Comparison of ENCODE assay signal across 14 cellular contexts in the genomic region with DNA sequence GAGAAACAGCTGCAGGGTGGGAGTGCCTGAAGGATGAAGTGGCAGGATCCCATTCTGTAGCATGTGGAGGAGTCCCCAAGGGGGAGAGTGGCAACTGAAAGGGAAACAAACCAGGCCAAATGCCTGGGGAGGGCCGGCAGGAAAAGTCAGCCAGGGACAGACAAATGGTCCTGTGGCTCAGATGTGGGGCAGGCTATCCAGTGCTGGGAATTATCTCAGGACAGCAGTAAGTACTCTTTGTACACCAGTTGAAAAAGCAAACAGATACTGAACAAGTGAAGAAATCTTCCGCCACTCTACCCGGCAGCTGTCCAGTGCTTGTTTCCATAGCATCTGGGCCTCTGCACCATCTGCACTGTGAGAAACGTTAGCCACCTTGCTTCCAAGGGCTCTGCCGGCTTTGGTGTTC.
DNase-seq lines count a peak whose midpoint lies in the region; ATAC-seq and TF ChIP-seq lines count a peak whose summit lies in the region.
"Had no signal": no experiment of that assay in that cellular context is flagged by ENCODE, and none has a peak within 500 bp of the region (broad histone marks: within the 10 kb centered on the region; RNA-seq: fewer than 3 reads in every experiment).

No MANE protein-coding gene starts in this region.

- H3K27me3 ChIP-seq in stomach: no peaks in the 10 kb centered on the region
- H3K27me3 ChIP-seq: body of pancreas had no signal

- WGBS in stomach, 5 donors: 53 to 67% (median 59%) methylated on average over 5 of the region's 5 CpGs

- TF ChIP-seq CTCF in stomach (IDR thresholded peaks at IDR 0.05): no peak

- H3K4me1 ChIP-seq in stomach: peaks cover 0 to 28% (median 7%) of the 10 kb centered on the region in 4 donors
- H3K4me1 ChIP-seq: body of pancreas had no signal

- H3K36me3 ChIP-seq in stomach: no peaks in the 10 kb centered on the region

- H3K4me1 Mint-ChIP-seq in activated T-cell treated with anti-CD3 and anti-CD28 coated beads, Interleukin-2, amount 50 U/mL, for 72 hours (ENCODE audit: low read depth): peaks cover 22% of the 10 kb centered on the region

- H3K4me3 Mint-ChIP-seq in activated T-cell treated with anti-CD3 and anti-CD28 coated beads, Interleukin-2, amount 50 U/mL, for 72 hours: no peak overlapping the region

- H3K36me3 Mint-ChIP-seq in activated T-cell treated with anti-CD3 and anti-CD28 coated beads, Interleukin-2, amount 50 U/mL, for 72 hours (ENCODE audit: insufficient read depth in 2 of 2): no peaks in the 10 kb centered on the region

- no peak for TF ChIP-seq POLR2A in stomach (IDR thresholded peaks at IDR 0.05)

- DNase-seq in NCI-H1092 treated with DMSO at 0.1 percent for 48 hours (lab: John Stamatoyannopoulos, UW) (peak; percentile 20), SHP77 treated with DMSO at 0.1 percent for 48 hours (lab: John Stamatoyannopoulos, UW) (peak; percentile 86), left kidney (ENCODE audit: low read depth, low spot score) (peak; percentile 71), stomach (no peak), globus pallidus (ENCODE audit: low spot score) (no peak)
- DNase-seq in activated CD4-positive, CD25-positive, alpha-beta regulatory T cell (lab: John Stamatoyannopoulos, UW): no peak
- no peak for DNase-seq in activated T-cell treated with anti-CD3 and anti-CD28 coated beads, Interleukin-2, amount 50 U/mL, for 72 hours
- DNase-seq: activated effector memory CD4-positive, alpha-beta T cell treated with Interleukin-2 at 50 U/mL for 16 hours; NCI-H2081 treated with DMSO at 0.1 percent for 48 hours; substantia nigra had no signal

- H3K9me3 ChIP-seq in stomach: no peaks in the 10 kb centered on the region
- H3K9me3 ChIP-seq: body of pancreas had no signal

- no peak overlapping the region for H3K27ac Mint-ChIP-seq in activated T-cell treated with anti-CD3 and anti-CD28 coated beads, Interleukin-2, amount 50 U/mL, for 72 hours

- H3K4me3 ChIP-seq in stomach: no peak overlapping the region
- H3K4me3 ChIP-seq: body of pancreas, GM12878 had no signal

- H3K27ac ChIP-seq in stomach: peak overlapping the region in 3 of 5 donors; percentile 39 to 78 (median 45)
- H3K27ac ChIP-seq: body of pancreas, C4-2B had no signal

- intact Hi-C loops in stomach (cut with DNase I; ENCODE audit: low total_unique reads): no loop called here

- ATAC-seq in activated T-cell treated with anti-CD3 and anti-CD28 coated beads, Interleukin-2, amount 50 U/mL, for 72 hours (replicated peaks in 1 of 2): no peak
- ATAC-seq: body of pancreas, GM12878, SK-N-SH treated with all-trans-retinoic acid at 6 μM for 48 hours had no signal

- peaks cover 0 to 3% of the 10 kb centered on the region in 2 donors for H3K9me3 Mint-ChIP-seq in activated T-cell treated with anti-CD3 and anti-CD28 coated beads, Interleukin-2, amount 50 U/mL, for 72 hours

- H3K27me3 Mint-ChIP-seq in activated T-cell treated with anti-CD3 and anti-CD28 coated beads, Interleukin-2, amount 50 U/mL, for 72 hours (ENCODE audit: low read depth): peaks cover 34% of the 10 kb centered on the region

- no peak for TF ChIP-seq EP300 in stomach (IDR thresholded peaks at IDR 0.05)

Comparison
In these comparisons a context has a peak if more than half of its experiments do, and no peak if none do; other contexts are left out.
1. DNase-seq: peak in NCI-H1092 treated with DMSO at 0.1 percent for 48 hours (single experiment), SHP77 treated with DMSO at 0.1 percent for 48 hours (single experiment) and left kidney (single experiment); none in stomach (single experiment), globus pallidus (single experiment), activated CD4-positive, CD25-positive, alpha-beta regulatory T cell (0 of 4) and activated T-cell treated with anti-CD3 and anti-CD28 coated beads, Interleukin-2, amount 50 U/mL, for 72 hours (0 of 2).